ENCODE assay signal across 27 cellular contexts in genomic region chr19:45785781-45786532, GRCh38. TPM values are rescaled to one million over a fixed set of nuclear protein-coding genes. Genes with fewer than 3 reads are reported as not detected.
A peak's percentile ranks its signal among the peaks of the same experiment; 100 is the strongest.
DNase-seq lines count a peak whose midpoint lies in the region; ATAC-seq and TF ChIP-seq lines count a peak whose summit lies in the region.
"Had no signal": no experiment of that assay in that cellular context is flagged by ENCODE, and none has a peak within 500 bp of the region (broad histone marks: within the 10 kb centered on the region; RNA-seq: fewer than 3 reads in every experiment).

No MANE protein-coding gene starts in this region.

- DNase-seq in dedifferentiated amniotic fluid mesenchymal stem cell (ENCODE audit: extremely low spot score) (peak; percentile 4), sciatic nerve (ENCODE audit: low spot score) (peak; percentile 65), kidney glomerular epithelial cell (lab: John Stamatoyannopoulos, UW) (no peak), NCI-H226 (no peak), NCI-H2107 treated with DMSO at 0.1 percent for 48 hours (lab: John Stamatoyannopoulos, UW; ENCODE audit: unreplicated experiment) (no peak)
- DNase-seq: activated CD4-positive, alpha-beta T cell treated with anti-CD3 and anti-CD28 coated beads, Interleukin-2, amount 10 ng/mL, durations not matched to agents 7 days and 5 days; activated CD8-positive, alpha-beta memory T cell treated with anti-CD3 and anti-CD28 coated beads, Interleukin-2, amount 10 ng/mL, durations not matched to agents 7 days and 5 days; activated naive CD4-positive, alpha-beta T cell treated with anti-CD3 and anti-CD28 coated beads, Interleukin-2, amount 50 U/mL, for 16 hours; aorta; C1 segment of cervical spinal cord; Calu3; EL; foreskin keratinocyte; islet precursor cell; Kasumi-1; NCI-H1694; occipital lobe; retina; SK-N-SH; substantia nigra; uterus had no signal

- POLR2A ChIA-PET in HEK293 (lab: Yijun Ruan, JAX): interaction anchor here (1.3 to 5.8 kb wide), 2 partner anchors 13 to 14 kb away, joined by 3 to 78 read pairs; partner anchors contain the start of gene SIX5

- no peak for TF ChIP-seq CTCF in HEK293 (tag by site-specific recombination; IDR thresholded peaks at IDR 0.05)

- CTCF ChIA-PET in HEK293 (lab: Yijun Ruan, JAX): interaction anchor here (1.2 kb wide), 1 partner anchor 13 kb away, joined by 3 read pairs; no protein-coding TSS in a partner anchor

- peaks cover 32 to 58% of the 10 kb centered on the region in 2 experiments for H3K36me3 ChIP-seq in HEK293 (ENCODE audit: control insufficient read depth in 2 of 2, insufficient read depth in 1 of 2, low read length in 2 of 2)
- H3K36me3 ChIP-seq: uterus had no signal

- no peak for ATAC-seq in sciatic nerve
- ATAC-seq: activated CD8-positive, alpha-beta memory T cell treated with anti-CD3 and anti-CD28 coated beads, Interleukin-2, amount 10 ng/mL, durations not matched to agents 7 days and 5 days; foreskin keratinocyte; GM23338 had no signal

- no peak overlapping the region for H3K27ac ChIP-seq in HEK293 (ENCODE audit: extremely low read depth, low read depth, low read length)
- H3K27ac ChIP-seq: epithelial cell of prostate, foreskin keratinocyte, VCaP had no signal

- no peak overlapping the region for H3K4me3 ChIP-seq in HEK293 (ENCODE audit: low read depth, low read length)
- H3K4me3 ChIP-seq: GM23338, uterus had no signal

- H3K4me1 ChIP-seq in HEK293 (ENCODE audit: control insufficient read depth, insufficient read depth, low read length): peaks cover 7% of the 10 kb centered on the region; the same call in 1 of the 2 replicates

- H3K9me3 ChIP-seq in HEK293 (ENCODE audit: control insufficient read depth, insufficient read depth, low read depth, low read length): no peaks in the 10 kb centered on the region
- H3K9me3 ChIP-seq: SK-N-SH, uterus had no signal

- intact Hi-C loops in sciatic nerve (cut with DNase I): no loop called here

TF ChIP-seq in HEK293, 187 proteins besides CTCF, POLR2A, EP300 and RAD21:
- TF ChIP-seq ZBTB48 (tag by site-specific recombination; IDR thresholded peaks at IDR 0.05) (no peak), ZNF292 (tag by site-specific recombination; IDR thresholded peaks at IDR 0.05; ENCODE audit: borderline replicate concordance, low read depth) (no peak), ZNF768 (tag by site-specific recombination; IDR thresholded peaks at IDR 0.05) (no peak), ZNF707 (tag by site-specific recombination; IDR thresholded peaks at IDR 0.05) (no peak), BCL11B (tag by site-specific recombination; IDR thresholded peaks at IDR 0.05; ENCODE audit: low read depth) (0 out of 2 replicates have a peak, but pooled peaks have one; percentile 25), GLIS1 (tag by site-specific recombination; IDR thresholded peaks at IDR 0.05) (no peak), PRDM4 (tag by site-specific recombination; IDR thresholded peaks at IDR 0.05) (no peak), ZNF692 (tag by site-specific recombination; IDR thresholded peaks at IDR 0.05) (no peak)
- TF ChIP-seq, protein P1, sequence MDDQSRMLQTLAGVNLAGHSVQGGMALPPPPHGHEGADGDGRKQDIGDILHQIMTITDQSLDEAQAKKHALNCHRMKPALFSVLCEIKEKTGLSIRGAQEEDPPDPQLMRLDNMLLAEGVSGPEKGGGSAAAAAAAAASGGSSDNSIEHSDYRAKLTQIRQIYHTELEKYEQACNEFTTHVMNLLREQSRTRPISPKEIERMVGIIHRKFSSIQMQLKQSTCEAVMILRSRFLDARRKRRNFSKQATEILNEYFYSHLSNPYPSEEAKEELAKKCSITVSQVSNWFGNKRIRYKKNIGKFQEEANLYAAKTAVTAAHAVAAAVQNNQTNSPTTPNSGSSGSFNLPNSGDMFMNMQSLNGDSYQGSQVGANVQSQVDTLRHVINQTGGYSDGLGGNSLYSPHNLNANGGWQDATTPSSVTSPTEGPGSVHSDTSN (CRISPR knock-in tag; IDR thresholded peaks at IDR 0.05): 0 out of 2 replicates have a peak, but pooled peaks have one; percentile 26
- TF ChIP-seq, protein P2, sequence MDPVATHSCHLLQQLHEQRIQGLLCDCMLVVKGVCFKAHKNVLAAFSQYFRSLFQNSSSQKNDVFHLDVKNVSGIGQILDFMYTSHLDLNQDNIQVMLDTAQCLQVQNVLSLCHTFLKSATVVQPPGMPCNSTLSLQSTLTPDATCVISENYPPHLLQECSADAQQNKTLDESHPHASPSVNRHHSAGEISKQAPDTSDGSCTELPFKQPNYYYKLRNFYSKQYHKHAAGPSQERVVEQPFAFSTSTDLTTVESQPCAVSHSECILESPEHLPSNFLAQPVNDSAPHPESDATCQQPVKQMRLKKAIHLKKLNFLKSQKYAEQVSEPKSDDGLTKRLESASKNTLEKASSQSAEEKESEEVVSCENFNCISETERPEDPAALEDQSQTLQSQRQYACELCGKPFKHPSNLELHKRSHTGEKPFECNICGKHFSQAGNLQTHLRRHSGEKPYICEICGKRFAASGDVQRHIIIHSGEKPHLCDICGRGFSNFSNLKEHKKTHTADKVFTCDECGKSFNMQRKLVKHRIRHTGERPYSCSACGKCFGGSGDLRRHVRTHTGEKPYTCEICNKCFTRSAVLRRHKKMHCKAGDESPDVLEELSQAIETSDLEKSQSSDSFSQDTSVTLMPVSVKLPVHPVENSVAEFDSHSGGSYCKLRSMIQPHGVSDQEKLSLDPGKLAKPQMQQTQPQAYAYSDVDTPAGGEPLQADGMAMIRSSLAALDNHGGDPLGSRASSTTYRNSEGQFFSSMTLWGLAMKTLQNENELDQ (tag by site-specific recombination; IDR thresholded peaks at IDR 0.05; ENCODE audit: low read depth): no peak

RNA-seq across cellular contexts. Expression of gene DMPK, which starts 3.7 kb away (rescaled TPM):
- total RNA-seq in sciatic nerve: 77.9 TPM

RNA-seq across cellular contexts. Expression of gene DMWD, which starts 6.7 kb away (rescaled TPM):
- 57.4 TPM for total RNA-seq in sciatic nerve

RNA-seq across cellular contexts. Expression of gene SIX5, which starts 16.9 kb away (rescaled TPM):
- 26.3 TPM for total RNA-seq in sciatic nerve

RNA-seq across cellular contexts. Expression of gene RSPH6A, which starts 29.2 kb away (rescaled TPM):
- total RNA-seq in sciatic nerve: 0.18 TPM
- total RNA-seq: foreskin keratinocyte, RPMI7951 had no signal

RNA-seq across cellular contexts. Expression of gene MEIOSIN, which starts 52.7 kb away (rescaled TPM):
- not detected for total RNA-seq in sciatic nerve
- total RNA-seq: activated CD4-positive, alpha-beta T cell treated with anti-CD3 and anti-CD28 coated beads, Interleukin-2, amount 10 ng/mL, durations not matched to agents 7 days and 5 days; activated CD8-positive, alpha-beta memory T cell treated with anti-CD3 and anti-CD28 coated beads, Interleukin-2, amount 10 ng/mL, durations not matched to agents 7 days and 5 days; aorta; Calu3; foreskin keratinocyte; occipital lobe; RPMI7951; T-helper 2 cell treated with Interferon-gamma antibody and Interleukin-4, amounts not matched to agents 100 ng/mL and 5 ng/mL, for 36 hours; uterus had no signal

Comparison
In these comparisons a context has a peak if more than half of its experiments do, and no peak if none do; other contexts are left out.
1. DNase-seq: peak in dedifferentiated amniotic fluid mesenchymal stem cell (single experiment) and sciatic nerve (single experiment); none in kidney glomerular epithelial cell (single experiment), NCI-H226 (single experiment) and NCI-H2107 treated with DMSO at 0.1 percent for 48 hours (single experiment).